Comparison of ENCODE assay signal across 20 cellular contexts in the genomic region with DNA sequence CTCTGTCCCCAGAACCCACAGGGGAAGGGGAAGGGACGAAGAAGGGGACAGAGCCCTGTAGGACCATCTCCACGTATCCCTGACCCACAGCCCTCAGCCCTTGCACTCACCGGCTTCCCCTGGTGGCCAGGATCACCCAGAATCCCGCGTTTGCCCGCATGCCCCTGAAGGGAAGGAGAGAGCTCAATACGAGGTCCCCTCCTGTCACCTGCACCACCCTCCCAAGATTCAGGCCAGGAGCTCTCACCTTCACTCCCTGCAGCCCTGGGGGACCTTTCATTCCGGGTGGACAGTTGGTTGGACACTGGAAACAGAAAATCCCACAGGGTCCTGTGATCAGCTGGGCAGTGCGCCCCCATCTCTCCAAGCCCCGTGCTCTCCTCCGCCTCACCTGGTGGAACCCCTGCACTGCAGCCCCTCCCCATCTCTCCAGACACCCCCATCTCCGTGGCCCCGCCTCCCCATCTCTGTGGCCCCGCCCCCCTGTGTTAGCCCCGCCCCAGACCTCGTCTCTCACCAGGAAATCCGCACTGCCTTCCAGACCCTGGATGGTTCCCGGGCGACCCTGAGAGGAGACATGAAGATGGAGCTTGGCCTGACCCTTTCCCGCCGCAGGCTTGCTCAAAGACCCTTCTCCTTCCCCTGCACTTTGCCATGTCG. TPM values are rescaled to one million over a fixed set of nuclear protein-coding genes. Genes with fewer than 3 reads are reported as not detected.
DNase-seq lines count a peak whose midpoint lies in the region; ATAC-seq and TF ChIP-seq lines count a peak whose summit lies in the region.
"Had no signal": no experiment of that assay in that cellular context is flagged by ENCODE, and none has a peak within 500 bp of the region (broad histone marks: within the 10 kb centered on the region; RNA-seq: fewer than 3 reads in every experiment).

No MANE protein-coding gene starts in this region.

- H3K27ac Mint-ChIP-seq in activated T-helper 17 cell treated with anti-CD3 and anti-CD28 coated beads, Interleukin-2, amount 50 U/mL, for 72 hours, result peak overlapping the region; percentile 85
- H3K27ac Mint-ChIP-seq: activated naive CD8-positive, alpha-beta T cell treated with anti-CD3 and anti-CD28 coated beads for 36 hours had no signal

- TF ChIP-seq CTCF in DOHH2 (IDR thresholded peaks at IDR 0.05; ENCODE audit: low read depth, low read length, poor library complexity, severe bottlenecking), result peak; percentile 41

- H3K9me3 ChIP-seq in DOHH2 (ENCODE audit: control insufficient read depth, insufficient read depth, low read length), result no peaks in the 10 kb centered on the region
- H3K9me3 ChIP-seq: lower lobe of right lung, neutrophil, psoas muscle had no signal

- peaks cover 43% of the 10 kb centered on the region for H3K4me1 ChIP-seq in DOHH2 (ENCODE audit: control insufficient read depth, low read length)

- no peak overlapping the region for H3K4me2 ChIP-seq in DOHH2 (ENCODE audit: low read length)

- POLR2A ChIA-PET in HEK293T (lab: Yijun Ruan, JAX), result no interaction called here

- no peaks in the 10 kb centered on the region for H3K27me3 Mint-ChIP-seq in activated T-helper 17 cell treated with anti-CD3 and anti-CD28 coated beads, Interleukin-2, amount 50 U/mL, for 72 hours

- no peak overlapping the region for H3K4me3 ChIP-seq in DOHH2 (ENCODE audit: low read length)
- H3K4me3 ChIP-seq: lower lobe of right lung, psoas muscle had no signal

- peaks cover 4% of the 10 kb centered on the region for H3K4me1 Mint-ChIP-seq in activated T-helper 17 cell treated with anti-CD3 and anti-CD28 coated beads, Interleukin-2, amount 50 U/mL, for 72 hours

- H3K27ac ChIP-seq in DOHH2 (ENCODE audit: low read depth, low read length), result no peak overlapping the region
- H3K27ac ChIP-seq: lower lobe of right lung, neutrophil, psoas muscle, VCaP had no signal

- peaks cover 7% of the 10 kb centered on the region for H3K27me3 ChIP-seq in DOHH2 (ENCODE audit: control insufficient read depth, low read length)

- no peaks in the 10 kb centered on the region for H3K79me2 ChIP-seq in DOHH2 (ENCODE audit: control insufficient read depth, low read length)

- H3K9me3 Mint-ChIP-seq in activated T-helper 17 cell treated with anti-CD3 and anti-CD28 coated beads, Interleukin-2, amount 50 U/mL, for 72 hours, result no peaks in the 10 kb centered on the region
- H3K9me3 Mint-ChIP-seq: activated naive CD8-positive, alpha-beta T cell treated with anti-CD3 and anti-CD28 coated beads for 36 hours had no signal

- H4K20me1 ChIP-seq in DOHH2 (ENCODE audit: control insufficient read depth, insufficient read depth, low read depth, low read length), result no peaks in the 10 kb centered on the region

- CTCF ChIA-PET in HEK293T (lab: Yijun Ruan, JAX), result no interaction called here

- no peaks in the 10 kb centered on the region for H3F3A ChIP-seq in DOHH2 (ENCODE audit: control insufficient read depth, insufficient read depth)

- H3K9me2 ChIP-seq in DOHH2 (replicated peaks; ENCODE audit: control insufficient read depth, low read length), result no peaks in the 10 kb centered on the region

- no peaks in the 10 kb centered on the region for H3K36me3 ChIP-seq in DOHH2 (ENCODE audit: control insufficient read depth, low read length)
- H3K36me3 ChIP-seq: lower lobe of right lung had no signal

- peak overlapping the region; percentile 66 for H3K4me3 Mint-ChIP-seq in activated T-helper 17 cell treated with anti-CD3 and anti-CD28 coated beads, Interleukin-2, amount 50 U/mL, for 72 hours
- H3K4me3 Mint-ChIP-seq: activated naive CD8-positive, alpha-beta T cell treated with anti-CD3 and anti-CD28 coated beads for 36 hours had no signal

- ATAC-seq in activated T-helper 17 cell treated with anti-CD3 and anti-CD28 coated beads, Interleukin-2, amount 50 U/mL, for 72 hours (replicated peaks), result no peak
- ATAC-seq in HG02642 (IDR thresholded peaks at IDR 0.05; ENCODE audit: poor library complexity, unreplicated experiment) (no peak), HG03378 (IDR thresholded peaks at IDR 0.05; ENCODE audit: unreplicated experiment) (no peak), GM21360 (IDR thresholded peaks at IDR 0.05; ENCODE audit: unreplicated experiment) (no peak), GM19328 (IDR thresholded peaks at IDR 0.05; ENCODE audit: unreplicated experiment) (no peak)
- ATAC-seq: HCT116, lower lobe of right lung, psoas muscle had no signal

- H3K36me3 Mint-ChIP-seq in activated T-helper 17 cell treated with anti-CD3 and anti-CD28 coated beads, Interleukin-2, amount 50 U/mL, for 72 hours (ENCODE audit: low read depth), result no peaks in the 10 kb centered on the region
- H3K36me3 Mint-ChIP-seq: activated naive CD8-positive, alpha-beta T cell treated with anti-CD3 and anti-CD28 coated beads for 36 hours had no signal

- DNase-seq in HEK293T (ENCODE audit: extremely low spot score) (peak; percentile 17), mesenteric fat pad (ENCODE audit: low spot score) (peak; percentile 60)
- DNase-seq: activated CD4-positive, alpha-beta T cell treated with anti-CD3 and anti-CD28 coated beads, Interleukin-2, amount 50 U/mL, for 4 hours; activated CD8-positive, alpha-beta memory T cell treated with anti-CD3 and anti-CD28 coated beads, Interleukin-2, amount 50 U/mL, for 4 hours; activated naive CD8-positive, alpha-beta T cell treated with anti-CD3 and anti-CD28 coated beads for 36 hours; DND-41; hypothalamus; lower lobe of right lung; NCI-H1417; NCI-H524 treated with DMSO at 0.1 percent for 48 hours; psoas muscle had no signal

TF ChIP-seq in HEK293T, 16 proteins besides CTCF, POLR2A, EP300 and RAD21:
- TF ChIP-seq ARNT (IDR thresholded peaks at IDR 0.05) (no peak), NFRKB (IDR thresholded peaks at IDR 0.05) (no peak), SP1 (IDR thresholded peaks at IDR 0.05) (no peak), FOXA1 (IDR thresholded peaks at IDR 0.05) (no peak), ELF4 (IDR thresholded peaks at IDR 0.05) (no peak), L3MBTL2 (conservative IDR thresholded peaks at IDR 0.05) (no peak), CTBP1 (IDR thresholded peaks at IDR 0.05; ENCODE audit: borderline replicate concordance) (no peak), TARDBP (IDR thresholded peaks at IDR 0.05) (no peak), BHLHE40 (IDR thresholded peaks at IDR 0.05; ENCODE audit: borderline replicate concordance) (no peak), SUZ12 (IDR thresholded peaks at IDR 0.05) (no peak), LEF1 (IDR thresholded peaks at IDR 0.05; ENCODE audit: borderline replicate concordance) (no peak), ZNF384 (IDR thresholded peaks at IDR 0.05) (no peak)
- TF ChIP-seq, protein P1, sequence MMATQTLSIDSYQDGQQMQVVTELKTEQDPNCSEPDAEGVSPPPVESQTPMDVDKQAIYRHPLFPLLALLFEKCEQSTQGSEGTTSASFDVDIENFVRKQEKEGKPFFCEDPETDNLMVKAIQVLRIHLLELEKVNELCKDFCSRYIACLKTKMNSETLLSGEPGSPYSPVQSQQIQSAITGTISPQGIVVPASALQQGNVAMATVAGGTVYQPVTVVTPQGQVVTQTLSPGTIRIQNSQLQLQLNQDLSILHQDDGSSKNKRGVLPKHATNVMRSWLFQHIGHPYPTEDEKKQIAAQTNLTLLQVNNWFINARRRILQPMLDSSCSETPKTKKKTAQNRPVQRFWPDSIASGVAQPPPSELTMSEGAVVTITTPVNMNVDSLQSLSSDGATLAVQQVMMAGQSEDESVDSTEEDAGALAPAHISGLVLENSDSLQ (IDR thresholded peaks at IDR 0.05), result no peak

RNA-seq across cellular contexts. Expression of a gene that starts 6.0 kb away (rescaled TPM):
- total RNA-seq in activated T-helper 17 cell treated with anti-CD3 and anti-CD28 coated beads, Interleukin-2, amount 50 U/mL, for 72 hours, result 10 to 100 TPM in 1 of 2 donors, 1 to 10 TPM in 1; 7.5 to 18.9 TPM
- total RNA-seq in mesenteric fat pad, result 0.48 TPM

RNA-seq across cellular contexts. Expression of a gene that starts 53.1 kb away (rescaled TPM):
- total RNA-seq in activated T-helper 17 cell treated with anti-CD3 and anti-CD28 coated beads, Interleukin-2, amount 50 U/mL, for 72 hours, result 10 to 100 TPM; 26.1 to 36.4 TPM
- total RNA-seq in mesenteric fat pad, result 41.3 TPM
